8 cellular contexts compared by ENCODE assay signal in the genomic region with DNA sequence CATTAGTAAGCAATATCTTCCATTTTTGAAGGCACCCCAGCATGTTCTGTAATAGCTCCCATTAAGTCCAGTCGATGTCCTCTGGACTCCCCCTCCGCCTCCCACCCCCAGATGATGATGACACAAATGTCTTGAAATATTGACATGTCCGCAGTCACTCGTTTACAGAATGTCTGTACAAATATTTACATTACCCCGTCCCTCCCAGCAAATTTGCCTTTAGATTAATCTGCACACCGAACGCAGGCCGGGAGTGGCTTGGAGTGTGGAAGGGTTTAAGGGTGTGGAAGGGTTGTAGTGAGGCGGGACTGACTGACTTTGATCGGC. TPM values are rescaled to one million over a fixed set of nuclear protein-coding genes. Genes with fewer than 3 reads are reported as not detected.
A peak's percentile ranks its signal among the peaks of the same experiment; 100 is the strongest.
DNase-seq lines count a peak whose midpoint lies in the region; ATAC-seq and TF ChIP-seq lines count a peak whose summit lies in the region.

No MANE protein-coding gene starts in this region.

- DNase-seq in DMS53 (lab: John Stamatoyannopoulos, UW) (peak; percentile 90), OCI-LY7 (ENCODE audit: low spot score) (no peak), epithelial cell of proximal tubule (ENCODE audit: low read depth) (no peak), pons (ENCODE audit: low spot score) (peak; percentile 14), hippocampal formation (lab: John Stamatoyannopoulos, UW) (no peak), GM10266 (ENCODE audit: extremely low spot score) (no peak), GDM1 (lab: John Stamatoyannopoulos, UW) (no peak)

- no peaks in the 10 kb centered on the region for H4K20me1 ChIP-seq in OCI-LY7 (ENCODE audit: insufficient read depth, low read length)

- TF ChIP-seq CTCF in OCI-LY7 (conservative IDR thresholded peaks at IDR 0.05; ENCODE audit: low read length), result no peak
- no peak for TF ChIP-seq CTCF in epithelial cell of proximal tubule (conservative IDR thresholded peaks at IDR 0.05; ENCODE audit: low read depth, low read length)
- TF ChIP-seq CTCF in GM10266 (IDR thresholded peaks at IDR 0.05; ENCODE audit: control insufficient read depth, insufficient read depth, low read depth, missing control alignments), result no peak

- CTCF ChIA-PET in OCI-LY7 (lab: Charles Lee; ENCODE audit: unreplicated experiment), result no interaction called here

- no peak overlapping the region for H3K4me3 ChIP-seq in OCI-LY7 (ENCODE audit: low read depth, low read length, poor library complexity, severe bottlenecking)
- peak overlapping the region; percentile 91 for H3K4me3 ChIP-seq in epithelial cell of proximal tubule (ENCODE audit: low read depth, low read length)

- H3K9me2 ChIP-seq in OCI-LY7 (ENCODE audit: insufficient read depth, low read length), result no peaks in the 10 kb centered on the region

- no peak for ATAC-seq in GM18909 (IDR thresholded peaks at IDR 0.05; ENCODE audit: poor library complexity, unreplicated experiment)

- intact Hi-C loops in OCI-LY7 (cut with micrococcal nuclease; ENCODE audit: unreplicated experiment), result no loop called here

- H3K4me1 ChIP-seq in OCI-LY7 (ENCODE audit: insufficient read depth, low read length, poor library complexity, severe bottlenecking), result peaks cover 9% of the 10 kb centered on the region

- H3K4me2 ChIP-seq in OCI-LY7 (ENCODE audit: low read length), result peak overlapping the region; percentile 65; the same call in 1 of the 2 replicates

- no peak overlapping the region for H3K27ac ChIP-seq in OCI-LY7 (ENCODE audit: low read depth, low read length, poor library complexity, severe bottlenecking)

- no peaks in the 10 kb centered on the region for H3K36me3 ChIP-seq in OCI-LY7 (ENCODE audit: insufficient read depth, low read length)

- no TSS peak for BruUV-seq in OCI-LY7 (replicated peaks; lab: Mats Ljungman, UMichigan)

- H3K79me2 ChIP-seq in OCI-LY7 (ENCODE audit: insufficient read depth, low read depth, low read length), result no peaks in the 10 kb centered on the region

- H2AFZ ChIP-seq in OCI-LY7 (ENCODE audit: low read length), result no peak overlapping the region

- POLR2A ChIA-PET in OCI-LY7 (lab: Charles Lee), result no interaction called here

- H3K9me3 ChIP-seq in OCI-LY7 (ENCODE audit: low read length), result no peaks in the 10 kb centered on the region

RNA-seq across cellular contexts. Expression of gene OSBPL6, which starts 0.9 kb away (rescaled TPM):
- total RNA-seq in OCI-LY7 (2014; rRNA removed; shearing (Covaris generic)), result not detected in 2 replicates
- total RNA-seq in OCI-LY7 (2022), result not detected in 2 replicates
- 2.9 and 3.1 TPM in 2 replicates for total RNA-seq in epithelial cell of proximal tubule

Comparison
In these comparisons a context has a peak if more than half of its experiments do, and no peak if none do; other contexts are left out.
1. DNase-seq: peak in DMS53 (single experiment) and pons (single experiment); none in OCI-LY7 (single experiment), epithelial cell of proximal tubule (single experiment), hippocampal formation (0 of 2), GM10266 (single experiment) and GDM1 (single experiment).